7 cellular contexts compared by ENCODE assay signal in genomic region chr20:50766955-50767809, GRCh38. TPM values are rescaled to one million over a fixed set of nuclear protein-coding genes. Genes with fewer than 3 reads are reported as not detected.
A peak's percentile ranks its signal among the peaks of the same experiment; 100 is the strongest.
DNase-seq lines count a peak whose midpoint lies in the region; FAIRE-seq and TF ChIP-seq lines count a peak whose summit lies in the region.
"Not testable (repeated sequence)": the region's sequence is repeated elsewhere in the genome, so short reads cannot be mapped to it uniquely, and the experiment has no call there.

No MANE protein-coding gene starts in this region.

- TF ChIP-seq CTCF in WERI-Rb-1 (IDR thresholded peaks at IDR 0.05; ENCODE audit: low read depth, low read length); choroid plexus epithelial cell (conservative IDR thresholded peaks at IDR 0.05; ENCODE audit: low read depth, low read length); cardiac muscle cell (IDR thresholded peaks at IDR 0.05; ENCODE audit: low read depth, low read length); mesothelial cell of epicardium (IDR thresholded peaks at IDR 0.05; ENCODE audit: unreplicated experiment); progenitor cell of endocrine pancreas (IDR thresholded peaks at IDR 0.05; ENCODE audit: unreplicated experiment): not testable (repeated sequence)

- H3K27ac Mint-ChIP-seq in mesothelial cell of epicardium (peak overlapping the region; percentile 87), progenitor cell of endocrine pancreas (peak overlapping the region; percentile 74)

- peak overlapping the region; percentile 28 for H3K4me3 ChIP-seq in WERI-Rb-1 (ENCODE audit: low read depth, low read length)
- not testable (repeated sequence) for H3K4me3 ChIP-seq in choroid plexus epithelial cell (ENCODE audit: low read depth, low read length); cardiac muscle cell

- H3K36me3 Mint-ChIP-seq in mesothelial cell of epicardium; progenitor cell of endocrine pancreas (ENCODE audit: insufficient read depth): not testable (repeated sequence)

- H3K27ac ChIP-seq in WERI-Rb-1 (peak overlapping the region; percentile 82), cardiac muscle cell (peak overlapping the region; percentile 52)

- peaks cover 34% of the 10 kb centered on the region for H3K4me1 Mint-ChIP-seq in mesothelial cell of epicardium
- H3K4me1 Mint-ChIP-seq in progenitor cell of endocrine pancreas (ENCODE audit: low read depth): peaks cover 25% of the 10 kb centered on the region

- H3K9me3 Mint-ChIP-seq in mesothelial cell of epicardium; progenitor cell of endocrine pancreas (ENCODE audit: low read depth): not testable (repeated sequence)

- peak; percentile 95 for FAIRE-seq in G401.6 (lab: Jason Lieb, UNC)

- DNase-seq in NCI-H524 (lab: John Stamatoyannopoulos, UW) (peak; percentile 31 to 64), WERI-Rb-1 (peak; percentile 36), choroid plexus epithelial cell (ENCODE audit: low read depth) (peak; percentile 70), cardiac muscle cell (ENCODE audit: low read depth in 1 of 2, low spot score in 1 of 2) (peak; percentile 5 to 85)
- DNase-seq in mesothelial cell of epicardium (ENCODE audit: low spot score in 2 of 2, unreplicated experiment in 2 of 2); progenitor cell of endocrine pancreas (ENCODE audit: low spot score, unreplicated experiment): not testable (repeated sequence)

- not testable (repeated sequence) for H3K36me3 ChIP-seq in WERI-Rb-1, cardiac muscle cell

- H3K27me3 Mint-ChIP-seq in mesothelial cell of epicardium (ENCODE audit: low read depth); progenitor cell of endocrine pancreas: not testable (repeated sequence)

- H3K9me3 ChIP-seq in WERI-Rb-1 (ENCODE audit: severe bottlenecking); cardiac muscle cell (ENCODE audit: low read depth): not testable (repeated sequence)

- not testable (repeated sequence) for H3K27me3 ChIP-seq in WERI-Rb-1 (ENCODE audit: insufficient read depth, low read depth, severe bottlenecking); cardiac muscle cell

- H3K4me1 ChIP-seq in cardiac muscle cell (ENCODE audit: low read depth): not testable (repeated sequence)

- not testable (repeated sequence) for H3K4me3 Mint-ChIP-seq in mesothelial cell of epicardium; progenitor cell of endocrine pancreas (ENCODE audit: low read depth)

RNA-seq across cellular contexts. Expression of gene BCAS4, which starts 27.7 kb away (rescaled TPM):
- total RNA-seq in cardiac muscle cell (16.1 and 23.6 TPM in 2 replicates), mesothelial cell of epicardium (12.9 to 15.9 TPM (median 15.2 TPM) in 3 replicates), progenitor cell of endocrine pancreas (8.5 and 8.9 TPM in 2 replicates)
- 26.1 and 31.8 TPM in 2 replicates for polyA plus RNA-seq in cardiac muscle cell

RNA-seq across cellular contexts. Expression of gene PARD6B, which starts 35.8 kb away (rescaled TPM):
- total RNA-seq in cardiac muscle cell (15.5 and 20.0 TPM in 2 replicates), mesothelial cell of epicardium (52.2 to 59.5 TPM (median 53.0 TPM) in 3 replicates), progenitor cell of endocrine pancreas (29.7 and 32.9 TPM in 2 replicates)
- 10.2 and 20.4 TPM in 2 replicates for polyA plus RNA-seq in cardiac muscle cell
